In genomic region chr13:30865131-30866009, GRCh38 we compare ENCODE assay signal across 8 cellular contexts. TPM values are rescaled to one million over a fixed set of nuclear protein-coding genes. Genes with fewer than 3 reads are reported as not detected.
DNase-seq lines count a peak whose midpoint lies in the region; ATAC-seq and TF ChIP-seq lines count a peak whose summit lies in the region.

No MANE protein-coding gene starts in this region.

- intact Hi-C loops in right lobe of liver (cut with DNase I): no loop called here

- 25% methylated on average over 17 of the region's 17 CpGs for WGBS in right lobe of liver (ENCODE audit: insufficient coverage, low coverage, low lambda C conversion rate, missing lambda C conversion rate)

- H3K27ac ChIP-seq in right lobe of liver: peak overlapping the region in 1 of 3 donors; percentile 14

- H3K9me3 ChIP-seq in right lobe of liver: no peaks in the 10 kb centered on the region

- ATAC-seq in HG03159 (IDR thresholded peaks at IDR 0.05; ENCODE audit: unreplicated experiment) (peak; percentile 94), right lobe of liver (peak; percentile 98 to 99 (median 98))

- DNase-seq in activated gamma-delta T cell treated with Interleukin-2 at 50 U/mL for 16 hours (peak; percentile 44), activated gamma-delta T cell (lab: John Stamatoyannopoulos, UW) (no peak), NCI-H510A (lab: John Stamatoyannopoulos, UW) (peak; percentile 52), dermis blood vessel endothelial cell (peak; percentile 94), right lobe of liver (peak; percentile 75 to 80 (median 76))
- peak; percentile 31 to 45 for DNase-seq in activated CD4-positive, alpha-beta T cell treated with anti-CD3 and anti-CD28 coated beads for 4 hours
- DNase-seq in stimulated activated CD4-positive, alpha-beta T cell treated with anti-CD3 and anti-CD28 coated beads, Interleukin-2, amount 100 ng/mL, for 48 hours: peak; percentile 31 to 57

- TF ChIP-seq CTCF in right lobe of liver (IDR thresholded peaks at IDR 0.05): peak; percentile 88 to 94 (median 93)

- no peaks in the 10 kb centered on the region for H3K27me3 ChIP-seq in right lobe of liver

- no peaks in the 10 kb centered on the region for H3K36me3 ChIP-seq in right lobe of liver

- no peak overlapping the region for H3K4me3 ChIP-seq in right lobe of liver

- TF ChIP-seq POLR2A in right lobe of liver (IDR thresholded peaks at IDR 0.05): no peak

- H3K4me1 ChIP-seq in right lobe of liver: peaks cover 0 to 7% (median 0%) of the 10 kb centered on the region in 4 donors

RNA-seq across cellular contexts. Expression of gene MEDAG, which starts 40.7 kb away (rescaled TPM):
- total RNA-seq in dermis blood vessel endothelial cell (30.6 and 37.1 TPM in 2 replicates), right lobe of liver (under 1 TPM in 3 of 6 experiments, not detected in 3; 0.24 to 0.44 (median 0.30) TPM)

Comparison
In these comparisons a context has a peak if more than half of its experiments do, and no peak if none do; other contexts are left out.
1. RNA of gene MEDAG, which starts 40.7 kb away (total RNA-seq): 30.6 to 37.1 TPM in dermis blood vessel endothelial cell; 0.24 to 0.44 TPM in right lobe of liver; every median in the first group is over 10 times any median in the second.